Comparison of ENCODE assay signal across 8 cellular contexts in the genomic region with DNA sequence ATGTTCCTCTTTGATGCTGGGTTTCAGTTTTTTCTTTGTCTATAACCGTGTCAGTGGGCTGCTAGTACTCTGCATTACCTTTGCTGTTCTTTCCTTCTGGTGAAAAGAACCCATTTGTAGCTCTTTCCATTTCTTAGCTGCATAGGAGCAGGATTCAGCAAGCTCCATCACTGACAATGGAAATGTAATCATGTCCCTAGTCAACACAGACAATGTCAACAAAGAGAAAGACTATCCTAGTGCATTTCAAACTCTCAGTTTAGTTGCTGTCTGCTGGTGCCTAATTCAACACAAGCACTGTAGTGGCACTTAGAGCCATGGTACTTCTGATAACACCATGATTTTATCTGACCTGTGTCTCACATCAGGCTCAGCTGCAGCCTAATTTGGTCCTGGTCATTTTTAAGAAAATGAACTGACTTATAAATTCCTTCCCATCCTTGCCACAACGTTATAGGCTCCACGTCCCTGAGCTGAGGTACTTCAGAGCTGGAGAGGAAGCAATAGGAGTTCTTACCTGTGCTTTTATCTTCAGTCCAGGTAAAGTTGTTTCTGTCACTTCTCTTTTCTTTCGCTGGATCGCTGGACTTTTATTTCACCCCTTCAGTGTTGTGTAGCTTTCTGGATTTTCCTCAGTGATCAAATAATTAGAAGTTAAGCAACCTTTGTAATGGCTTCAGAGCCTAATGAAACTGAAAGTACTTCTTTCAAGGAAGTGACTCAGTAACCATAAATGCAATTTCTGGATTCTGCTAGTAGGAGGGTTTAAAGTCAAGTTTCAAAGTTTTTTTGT. TPM values are rescaled to one million over a fixed set of nuclear protein-coding genes. Genes with fewer than 3 reads are reported as not detected.
DNase-seq lines count a peak whose midpoint lies in the region; ATAC-seq and TF ChIP-seq lines count a peak whose summit lies in the region.

A gene with protein sequence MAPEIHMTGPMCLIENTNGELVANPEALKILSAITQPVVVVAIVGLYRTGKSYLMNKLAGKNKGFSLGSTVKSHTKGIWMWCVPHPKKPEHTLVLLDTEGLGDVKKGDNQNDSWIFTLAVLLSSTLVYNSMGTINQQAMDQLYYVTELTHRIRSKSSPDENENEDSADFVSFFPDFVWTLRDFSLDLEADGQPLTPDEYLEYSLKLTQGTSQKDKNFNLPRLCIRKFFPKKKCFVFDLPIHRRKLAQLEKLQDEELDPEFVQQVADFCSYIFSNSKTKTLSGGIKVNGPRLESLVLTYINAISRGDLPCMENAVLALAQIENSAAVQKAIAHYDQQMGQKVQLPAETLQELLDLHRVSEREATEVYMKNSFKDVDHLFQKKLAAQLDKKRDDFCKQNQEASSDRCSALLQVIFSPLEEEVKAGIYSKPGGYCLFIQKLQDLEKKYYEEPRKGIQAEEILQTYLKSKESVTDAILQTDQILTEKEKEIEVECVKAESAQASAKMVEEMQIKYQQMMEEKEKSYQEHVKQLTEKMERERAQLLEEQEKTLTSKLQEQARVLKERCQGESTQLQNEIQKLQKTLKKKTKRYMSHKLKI (minus strand): TSS at position 700 of the 793 bp plus-strand sequence. CDS start 2,145 bp downstream, outside the sequence.

- H3K27ac Mint-ChIP-seq in activated T-helper 17 cell treated with anti-CD3 and anti-CD28 coated beads, Interleukin-2, amount 50 U/mL, for 72 hours: peak within 1 kb of the TSS; percentile 80

- peaks cover 36% of the 10 kb centered on the region for H3K4me1 Mint-ChIP-seq in activated T-helper 17 cell treated with anti-CD3 and anti-CD28 coated beads, Interleukin-2, amount 50 U/mL, for 72 hours

- DNase-seq in NCI-H2107 treated with DMSO at 0.1 percent for 48 hours (lab: John Stamatoyannopoulos, UW; ENCODE audit: unreplicated experiment): peak; percentile 77
- DNase-seq in NCI-H2107 (lab: John Stamatoyannopoulos, UW): no peak
- peak; percentile 1 for DNase-seq in NCI-H1092 (lab: John Stamatoyannopoulos, UW)
- no peak for DNase-seq in glomerular endothelial cell (ENCODE audit: extremely low read depth, low read depth, low spot score)
- DNase-seq in retinal pigment epithelial cell (ENCODE audit: low read depth): no peak
- DNase-seq in NK-92 (lab: John Stamatoyannopoulos, UW; ENCODE audit: unreplicated experiment): no peak

- TF ChIP-seq CTCF in retinal pigment epithelial cell (conservative IDR thresholded peaks at IDR 0.05; ENCODE audit: low read depth, low read length): no peak

- no peaks in the 10 kb centered on the region for H3K27me3 Mint-ChIP-seq in activated T-helper 17 cell treated with anti-CD3 and anti-CD28 coated beads, Interleukin-2, amount 50 U/mL, for 72 hours

- peak within 1 kb of the TSS; percentile 45 for H3K4me3 ChIP-seq in retinal pigment epithelial cell (ENCODE audit: low read length)

- H3K36me3 Mint-ChIP-seq in activated T-helper 17 cell treated with anti-CD3 and anti-CD28 coated beads, Interleukin-2, amount 50 U/mL, for 72 hours (ENCODE audit: low read depth): peaks cover 27% of the 10 kb centered on the region

- no peaks in the 10 kb centered on the region for H3K9me3 Mint-ChIP-seq in activated T-helper 17 cell treated with anti-CD3 and anti-CD28 coated beads, Interleukin-2, amount 50 U/mL, for 72 hours

- H3K4me3 Mint-ChIP-seq in activated T-helper 17 cell treated with anti-CD3 and anti-CD28 coated beads, Interleukin-2, amount 50 U/mL, for 72 hours: peak within 1 kb of the TSS; percentile 84

- peak; percentile 85 for ATAC-seq in HG02610 (IDR thresholded peaks at IDR 0.05; ENCODE audit: unreplicated experiment)
- ATAC-seq in activated T-helper 17 cell treated with anti-CD3 and anti-CD28 coated beads, Interleukin-2, amount 50 U/mL, for 72 hours (replicated peaks): peak; percentile 71

RNA-seq across cellular contexts. Expression of the gene that starts here (rescaled TPM):
- 1 to 10 TPM; 5.7 to 7.6 TPM for total RNA-seq in activated T-helper 17 cell treated with anti-CD3 and anti-CD28 coated beads, Interleukin-2, amount 50 U/mL, for 72 hours
- 47.3 and 48.9 TPM in 2 replicates for total RNA-seq in glomerular endothelial cell

Comparison
In these comparisons a context has a peak if more than half of its experiments do, and no peak if none do; other contexts are left out.
1. DNase-seq: peak in NCI-H2107 treated with DMSO at 0.1 percent for 48 hours (single experiment) and NCI-H1092 (single experiment); none in NCI-H2107 (single experiment), glomerular endothelial cell (single experiment), retinal pigment epithelial cell (single experiment) and NK-92 (single experiment).